ENCODE assay signal across 13 cellular contexts in the genomic region with DNA sequence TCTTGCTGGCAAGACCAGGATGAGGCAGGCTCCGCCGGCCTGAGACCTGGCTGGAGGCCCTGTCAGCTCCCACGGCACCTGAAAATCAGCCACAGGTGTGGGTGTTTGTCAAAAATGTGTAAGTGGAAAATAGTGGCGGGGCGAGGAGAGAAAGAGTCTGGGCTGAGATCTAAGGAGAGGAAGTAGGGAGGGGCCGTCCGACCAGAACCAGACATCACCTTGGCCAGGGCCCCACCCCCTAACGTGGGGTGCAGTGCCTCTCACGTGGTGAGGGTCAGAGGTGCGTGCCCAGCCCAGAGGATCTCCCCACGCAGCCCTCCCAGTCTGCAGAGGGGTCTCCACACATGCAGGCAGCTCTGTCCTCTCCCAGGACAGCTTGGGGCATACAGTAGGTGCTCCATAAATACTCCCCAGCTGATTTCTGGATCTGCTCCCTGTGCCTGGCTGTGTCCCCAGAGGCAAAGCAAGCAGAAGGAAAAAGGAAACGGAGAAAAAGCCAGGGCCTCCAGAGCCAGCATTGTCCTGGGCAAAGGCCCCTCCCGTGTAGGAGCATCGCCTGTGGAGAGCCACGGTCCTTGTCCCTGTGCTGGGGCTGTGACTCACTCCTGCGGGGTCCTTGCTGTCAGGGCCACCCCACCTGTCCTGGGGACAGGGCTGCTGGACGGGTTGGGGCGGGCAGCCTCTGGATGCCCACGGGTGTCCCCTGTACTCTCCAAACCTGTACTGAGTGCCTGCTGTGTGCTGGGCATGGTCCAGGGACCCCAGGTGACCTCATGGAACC.
DNase-seq lines count a peak whose midpoint lies in the region.
"Had no signal": no experiment of that assay in that cellular context is flagged by ENCODE, and none has a peak within 500 bp of the region (broad histone marks: within the 10 kb centered on the region; RNA-seq: fewer than 3 reads in every experiment).

No MANE protein-coding gene starts in this region.

- peak; percentile 75 for DNase-seq in activated CD8-positive, alpha-beta memory T cell treated with anti-CD3 and anti-CD28 coated beads for 24 hours
- no peak for DNase-seq in activated CD8-positive, alpha-beta memory T cell treated with anti-CD3 and anti-CD28 coated beads, Interleukin-2, amount 50 U/mL, for 48 hours
- DNase-seq in activated CD8-positive, alpha-beta memory T cell treated with anti-CD3 and anti-CD28 coated beads, Interleukin-2, amount 50 U/mL, for 4 hours = peak; percentile 48
- peak; percentile 73 for DNase-seq in central memory CD4-positive, alpha-beta T cell
- DNase-seq in stimulated activated naive CD4-positive, alpha-beta T cell (lab: John Stamatoyannopoulos, UW) = peak; percentile 31 to 61 (median 48)
- no peak for DNase-seq in kidney tubule cell (ENCODE audit: low spot score)
- DNase-seq in NCI-H226 = no peak
- DNase-seq in NCI-H2029 treated with DMSO at 0.1 percent for 48 hours (lab: John Stamatoyannopoulos, UW) = no peak
- DNase-seq: heart left ventricle, NCI-H526, nephron progenitor cell, right lobe of liver, tibial artery had no signal

Comparison
In these comparisons a context has a peak if more than half of its experiments do, and no peak if none do; other contexts are left out.
1. DNase-seq: peak in activated CD8-positive, alpha-beta memory T cell treated with anti-CD3 and anti-CD28 coated beads for 24 hours (single experiment), activated CD8-positive, alpha-beta memory T cell treated with anti-CD3 and anti-CD28 coated beads, Interleukin-2, amount 50 U/mL, for 4 hours (single experiment), central memory CD4-positive, alpha-beta T cell (single experiment) and stimulated activated naive CD4-positive, alpha-beta T cell (6 of 6); none in activated CD8-positive, alpha-beta memory T cell treated with anti-CD3 and anti-CD28 coated beads, Interleukin-2, amount 50 U/mL, for 48 hours (single experiment), kidney tubule cell (single experiment), NCI-H226 (single experiment) and NCI-H2029 treated with DMSO at 0.1 percent for 48 hours (single experiment).